Comparison of ENCODE assay signal across 18 cellular contexts in the genomic region with DNA sequence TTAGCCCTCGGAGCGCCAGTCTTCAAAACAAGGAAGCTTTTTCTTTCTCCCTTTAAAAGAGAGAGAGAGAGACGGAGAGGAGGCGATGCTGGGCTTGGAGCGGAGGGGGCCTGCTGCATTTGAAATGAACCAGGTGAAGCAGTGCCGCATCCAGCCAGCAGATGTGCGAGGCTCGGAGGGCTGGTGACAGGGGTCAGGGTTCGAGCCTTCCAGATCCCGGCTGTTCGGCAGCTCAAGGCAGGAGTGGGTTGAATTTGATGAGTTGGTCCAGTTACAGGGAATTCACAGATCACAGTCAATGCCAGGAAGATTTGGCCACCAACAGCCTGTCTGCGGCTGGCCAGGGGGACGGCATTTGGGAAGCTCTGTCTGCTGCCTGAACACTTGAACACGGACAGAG. TPM values are rescaled to one million over a fixed set of nuclear protein-coding genes. Genes with fewer than 3 reads are reported as not detected.
DNase-seq lines count a peak whose midpoint lies in the region; ATAC-seq and TF ChIP-seq lines count a peak whose summit lies in the region.
"Had no signal": no experiment of that assay in that cellular context is flagged by ENCODE, and none has a peak within 500 bp of the region (broad histone marks: within the 10 kb centered on the region; RNA-seq: fewer than 3 reads in every experiment).

No MANE protein-coding gene starts in this region.

- POLR2A ChIA-PET in WTC11 (lab: Charles Lee): no interaction called here

- no peak overlapping the region for H3K4me2 ChIP-seq in H9 (ENCODE audit: insufficient read depth, insufficient read length, low read length)
- H3K4me2 ChIP-seq: KMS-11 had no signal

- no peak overlapping the region for H2BK5ac ChIP-seq in H9 (ENCODE audit: insufficient read length, low read length)

- no CpG with 5 or more reads among the region's 14 CpGs for WGBS in H9 (ENCODE audit: extremely low coverage, insufficient read length, low lambda C conversion rate)

- CTCF ChIA-PET in WTC11 (lab: Charles Lee): no interaction called here

- H3K4me1 Mint-ChIP-seq in WTC11 (peaks cover 16% of the 10 kb centered on the region), H9 (peaks cover 11 to 16% of the 10 kb centered on the region in 2 experiments)

- H3K36me3 ChIP-seq in lower lobe of right lung (no peaks in the 10 kb centered on the region), tibial artery (no peaks in the 10 kb centered on the region)

- H3K4ac ChIP-seq in H9 (ENCODE audit: low read depth, low read length): no peak overlapping the region

- H2BK12ac ChIP-seq in H9 (ENCODE audit: insufficient read length, low read depth, low read length): no peak overlapping the region

- H3K27me3 Mint-ChIP-seq in WTC11 (ENCODE audit: low read depth): no peaks in the 10 kb centered on the region
- no peaks in the 10 kb centered on the region for H3K27me3 Mint-ChIP-seq in H9 (ENCODE audit: low read depth)
- H3K27me3 Mint-ChIP-seq: stimulated activated naive CD8-positive, alpha-beta T cell treated with anti-CD3 and anti-CD28 coated beads, Interleukin-15, amount 100 ng/mL, for 72 hours had no signal

- no peaks in the 10 kb centered on the region for H3K9me3 ChIP-seq in lower lobe of right lung
- H3K9me3 ChIP-seq in H9 (ENCODE audit: control insufficient read depth, low read depth, low read length): no peaks in the 10 kb centered on the region
- peaks cover 0 to 9% (median 0%) of the 10 kb centered on the region in 3 donors for H3K9me3 ChIP-seq in tibial artery

- H3K27ac ChIP-seq in lower lobe of right lung: no peak overlapping the region
- no peak overlapping the region for H3K27ac ChIP-seq in H9 (ENCODE audit: insufficient read length, low read depth, low read length)
- no peak overlapping the region for H3K27ac ChIP-seq in tibial artery
- H3K27ac ChIP-seq: KMS-11 had no signal

- no peaks in the 10 kb centered on the region for H3K79me1 ChIP-seq in H9 (ENCODE audit: insufficient read depth, low read depth, low read length, poor library complexity, severe bottlenecking)

- ATAC-seq in WTC11 (peak; percentile 87), lower lobe of right lung (no peak), HG02571 (IDR thresholded peaks at IDR 0.05; ENCODE audit: unreplicated experiment) (no peak)
- ATAC-seq: stimulated activated naive CD8-positive, alpha-beta T cell treated with anti-CD3 and anti-CD28 coated beads, Interleukin-15, amount 100 ng/mL, for 72 hours had no signal

- H4K91ac ChIP-seq in H9 (ENCODE audit: insufficient read length, low read depth, low read length): no peak overlapping the region

- H3K4me1 ChIP-seq in lower lobe of right lung (no peaks in the 10 kb centered on the region), H9 (ENCODE audit: insufficient read depth, low read length) (no peaks in the 10 kb centered on the region), tibial artery (peaks cover 0 to 4% (median 0%) of the 10 kb centered on the region in 4 donors)

- H3K9me3 Mint-ChIP-seq in WTC11 (no peaks in the 10 kb centered on the region; the same call in 1 of the 2 replicates), H9 (no peaks in the 10 kb centered on the region; a peak in 1 of 5 replicates)
- H3K9me3 Mint-ChIP-seq: activated CD4-positive, alpha-beta T cell treated with anti-CD3 and anti-CD28 coated beads, Interleukin-2, amount 10 ng/mL, durations not matched to agents 24 days and 14 days; neural crest cell; stimulated activated naive CD8-positive, alpha-beta T cell treated with anti-CD3 and anti-CD28 coated beads, Interleukin-15, amount 100 ng/mL, for 72 hours had no signal

- no peak overlapping the region for H3K4me3 Mint-ChIP-seq in WTC11
- no peak overlapping the region for H3K4me3 Mint-ChIP-seq in H9
- H3K4me3 Mint-ChIP-seq: activated CD4-positive, alpha-beta T cell treated with anti-CD3 and anti-CD28 coated beads, Interleukin-2, amount 10 ng/mL, durations not matched to agents 24 days and 14 days; neural crest cell; stimulated activated naive CD8-positive, alpha-beta T cell treated with anti-CD3 and anti-CD28 coated beads, Interleukin-15, amount 100 ng/mL, for 72 hours had no signal

- no peaks in the 10 kb centered on the region for H4K20me1 ChIP-seq in H9 (ENCODE audit: control insufficient read depth, insufficient read depth, insufficient read length)

- no peak for TF ChIP-seq CTCF in WTC11 (IDR thresholded peaks at IDR 0.05)
- no peak for TF ChIP-seq CTCF in lower lobe of right lung (IDR thresholded peaks at IDR 0.05)
- no peak for TF ChIP-seq CTCF in H9 (conservative IDR thresholded peaks at IDR 0.05)
- TF ChIP-seq CTCF in tibial artery (IDR thresholded peaks at IDR 0.05): no peak

- no peak overlapping the region for H4K8ac ChIP-seq in H9 (replicated peaks; ENCODE audit: insufficient read length, low read depth, low read length)

- intact Hi-C loops in lower lobe of right lung (cut with DNase I) (no loop called here), tibial artery (cut with DNase I; ENCODE audit: low total_unique reads) (no loop called here)

- no peak overlapping the region for H4K5ac ChIP-seq in H9 (ENCODE audit: insufficient read length, low read depth, low read length)

- H3K14ac ChIP-seq in H9 (ENCODE audit: insufficient read depth, low read length): no peak overlapping the region

- no peak overlapping the region for H3K56ac ChIP-seq in H9 (ENCODE audit: insufficient read length, low read depth, low read length)

- H2AFZ ChIP-seq in H9 (ENCODE audit: low read length): no peak overlapping the region

- H3K23ac ChIP-seq in H9 (ENCODE audit: insufficient read length, low read depth, low read length): no peak overlapping the region

- H3K27ac Mint-ChIP-seq in WTC11 (no peak overlapping the region), H9 (0 out of 7 replicates have a peak overlapping the region, but pooled peaks of 1 of the 3 experiments have one; percentile 53)
- H3K27ac Mint-ChIP-seq: activated CD4-positive, alpha-beta T cell treated with anti-CD3 and anti-CD28 coated beads, Interleukin-2, amount 10 ng/mL, durations not matched to agents 24 days and 14 days; stimulated activated naive CD8-positive, alpha-beta T cell treated with anti-CD3 and anti-CD28 coated beads, Interleukin-15, amount 100 ng/mL, for 72 hours had no signal

- no peaks in the 10 kb centered on the region for H3K27me3 ChIP-seq in lower lobe of right lung (ENCODE audit: low read depth)
- no peaks in the 10 kb centered on the region for H3K27me3 ChIP-seq in H9 (ENCODE audit: insufficient read depth, low read length)
- H3K27me3 ChIP-seq in tibial artery: peaks cover 0 to 4% of the 10 kb centered on the region in 2 donors

- no peak overlapping the region for H3T11ph ChIP-seq in H9 (ENCODE audit: low read length)

- H2BK120ac ChIP-seq in H9 (ENCODE audit: low read depth, low read length, poor library complexity, severe bottlenecking): no peak overlapping the region

- H3K4me3 ChIP-seq in lower lobe of right lung (peak overlapping the region; percentile 22), skeletal muscle cell (ENCODE audit: low read depth, low read length) (peak overlapping the region; percentile 5), tibial artery (no peak overlapping the region)

- no peaks in the 10 kb centered on the region for H3K79me2 ChIP-seq in H9 (ENCODE audit: insufficient read depth, low read length)

- DNase-seq in ELF-1 (ENCODE audit: low read depth, low spot score): peak; percentile 47
- peak; percentile 41 for DNase-seq in WTC11 (ENCODE audit: low spot score)
- no peak for DNase-seq in lower lobe of right lung
- no peak for DNase-seq in skeletal muscle cell (ENCODE audit: low read depth)
- no peak for DNase-seq in H9
- DNase-seq in tibial artery: no peak
- no peak for DNase-seq in activated CD4-positive, alpha-beta T cell treated with anti-CD3 and anti-CD28 coated beads for 1 hour
- DNase-seq: activated CD4-positive, alpha-beta T cell treated with anti-CD3 and anti-CD28 coated beads, Interleukin-2, amount 10 ng/mL, durations not matched to agents 24 days and 14 days; activated T-cell treated with anti-CD3 and anti-CD28 coated beads, Interleukin-2, amount 50 U/mL, for 1 hour; CD4-positive, CD25-positive, alpha-beta regulatory T cell; glutamatergic neuron; NCI-H446; SHP77 treated with DMSO at 0.1 percent for 48 hours; small intestine; stimulated activated naive CD8-positive, alpha-beta T cell treated with anti-CD3 and anti-CD28 coated beads, Interleukin-15, amount 100 ng/mL, for 72 hours had no signal

- no peak overlapping the region for H3K9ac ChIP-seq in H9 (ENCODE audit: extremely low read depth, insufficient read length, low read length)
- H3K9ac ChIP-seq: KMS-11 had no signal

- H3K36me3 Mint-ChIP-seq in WTC11: no peaks in the 10 kb centered on the region
- no peaks in the 10 kb centered on the region for H3K36me3 Mint-ChIP-seq in H9 (ENCODE audit: insufficient read depth in 1 of 3, low read depth in 3 of 3)
- H3K36me3 Mint-ChIP-seq: CD4-positive, CD25-positive, alpha-beta regulatory T cell had no signal

- H2AK5ac ChIP-seq in H9 (ENCODE audit: insufficient read length, low read length): no peak overlapping the region

- no peak overlapping the region; the same call in 1 of the 2 replicates for H2BK15ac ChIP-seq in H9 (ENCODE audit: low read depth, low read length)

- no peaks in the 10 kb centered on the region for H3K23me2 ChIP-seq in H9 (ENCODE audit: insufficient read length, low read depth, low read length, poor library complexity, severe bottlenecking)

- no peak overlapping the region for H2BK20ac ChIP-seq in H9 (ENCODE audit: low read depth, low read length, poor library complexity, severe bottlenecking)

- H3K18ac ChIP-seq in H9 (ENCODE audit: insufficient read length, low read depth, low read length): no peak overlapping the region

TF ChIP-seq in WTC11, 78 proteins besides CTCF, POLR2A, EP300 and RAD21 (continues in another document):
- TF ChIP-seq, protein P1, sequence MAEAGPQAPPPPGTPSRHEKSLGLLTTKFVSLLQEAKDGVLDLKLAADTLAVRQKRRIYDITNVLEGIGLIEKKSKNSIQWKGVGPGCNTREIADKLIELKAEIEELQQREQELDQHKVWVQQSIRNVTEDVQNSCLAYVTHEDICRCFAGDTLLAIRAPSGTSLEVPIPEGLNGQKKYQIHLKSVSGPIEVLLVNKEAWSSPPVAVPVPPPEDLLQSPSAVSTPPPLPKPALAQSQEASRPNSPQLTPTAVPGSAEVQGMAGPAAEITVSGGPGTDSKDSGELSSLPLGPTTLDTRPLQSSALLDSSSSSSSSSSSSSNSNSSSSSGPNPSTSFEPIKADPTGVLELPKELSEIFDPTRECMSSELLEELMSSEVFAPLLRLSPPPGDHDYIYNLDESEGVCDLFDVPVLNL (CRISPR knock-in tag; IDR thresholded peaks at IDR 0.05; ENCODE audit: borderline replicate concordance, low read depth): no peak
- no peak for TF ChIP-seq JAZF1 (CRISPR knock-in tag; IDR thresholded peaks at IDR 0.05)
- TF ChIP-seq TEAD1 (CRISPR knock-in tag; IDR thresholded peaks at IDR 0.05): no peak
- TF ChIP-seq ZNF263 (CRISPR knock-in tag; IDR thresholded peaks at IDR 0.05; ENCODE audit: low read depth): no peak

RNA-seq across cellular contexts. Expression of a gene that starts 48.6 kb away (rescaled TPM):
- total RNA-seq in WTC11 (2021) (11.8 to 13.8 TPM (median 12.8 TPM) in 3 replicates), lower lobe of right lung (37.3 TPM), H9 (2021) (1.6 and 2.7 TPM in 2 replicates)

RNA-seq across cellular contexts. Expression of a gene that starts 50.3 kb away (rescaled TPM):
- total RNA-seq in WTC11 (2021) (1.7 to 2.9 TPM (median 2.2 TPM) in 3 replicates), lower lobe of right lung (17.0 TPM), H9 (2021) (0.15 and 0.24 TPM in 2 replicates)

Comparison
In these comparisons a context has a peak if more than half of its experiments do, and no peak if none do; other contexts are left out.
1. DNase-seq: peak in ELF-1 (single experiment) and WTC11 (single experiment); none in lower lobe of right lung (single experiment), skeletal muscle cell (single experiment), H9 (single experiment), tibial artery (0 of 2) and activated CD4-positive, alpha-beta T cell treated with anti-CD3 and anti-CD28 coated beads for 1 hour (single experiment).
2. H3K4me3 ChIP-seq: peak in lower lobe of right lung (single experiment) and skeletal muscle cell (single experiment); none in tibial artery (0 of 2).